In the genomic region with DNA sequence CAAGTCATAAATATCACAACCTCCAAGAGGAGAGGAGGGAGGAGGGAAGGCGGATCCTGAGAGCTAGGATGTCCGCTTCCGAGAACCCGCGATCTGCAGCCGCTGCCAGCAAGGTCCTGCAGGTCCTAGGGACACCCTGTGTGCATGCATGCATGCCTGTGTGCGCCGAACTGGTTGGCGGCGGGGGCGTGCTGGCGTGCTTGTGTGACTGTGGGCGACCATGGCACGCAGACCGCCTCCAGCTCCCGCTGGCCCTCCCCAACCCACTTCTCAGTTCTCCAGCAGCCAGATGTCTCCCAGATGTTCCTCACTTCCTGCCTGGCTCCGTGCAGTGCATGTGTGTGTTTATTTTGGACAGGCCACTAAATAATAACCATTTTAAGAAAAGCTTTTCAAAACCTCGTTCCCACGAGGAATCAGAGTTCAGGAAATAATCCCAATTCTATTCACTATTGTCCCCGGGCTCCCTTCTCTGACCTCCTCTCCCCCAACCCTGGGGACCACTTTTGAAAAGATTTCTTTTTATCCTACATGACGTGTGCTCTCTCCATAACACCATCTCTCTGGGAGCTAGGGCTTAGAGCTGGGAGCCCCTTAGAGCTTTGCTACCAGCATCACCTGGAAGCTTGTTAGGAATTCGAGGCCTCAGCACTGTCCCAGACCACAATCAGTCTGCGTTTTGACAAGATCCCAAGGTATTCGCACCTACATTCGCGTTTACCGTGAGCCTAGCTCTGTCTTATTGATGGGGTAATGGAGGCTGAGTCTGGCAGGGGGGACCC, we compare ENCODE assay signal across 1 cellular context.
TF ChIP-seq lines count a peak whose summit lies in the region.

No MANE protein-coding gene starts in this region.

TF ChIP-seq in H1, 55 proteins besides CTCF, POLR2A, EP300 and RAD21:
- no peak for TF ChIP-seq ZNF274 (IDR thresholded peaks at IDR 0.05; ENCODE audit: borderline replicate concordance, extremely low read depth, low read length)
- TF ChIP-seq EZH2 (IDR thresholded peaks at IDR 0.05; ENCODE audit: low read depth, low read length, severe bottlenecking), result no peak
- no peak for TF ChIP-seq RNF2 (IDR thresholded peaks at IDR 0.05; ENCODE audit: borderline replicate concordance, low read depth, low read length, missing control alignments, poor library complexity, severe bottlenecking)
TF ChIP-seq in H1: peak in this region for 0.
